Comparison of ENCODE assay signal across 16 cellular contexts in genomic region chr19:11657307-11657706, GRCh38.
A peak's percentile ranks its signal among the peaks of the same experiment; 100 is the strongest.
DNase-seq lines count a peak whose midpoint lies in the region.
"Had no signal": no experiment of that assay in that cellular context is flagged by ENCODE, and none has a peak within 500 bp of the region (broad histone marks: within the 10 kb centered on the region; RNA-seq: fewer than 3 reads in every experiment).

No MANE protein-coding gene starts in this region.

- intact Hi-C loops in posterior vena cava (cut with DNase I) = loop anchor here in 1 of 2 donors (1.0 to 5.0 kb wide), 2 partner anchors 21 to 550 kb away; no protein-coding TSS in a partner anchor

- DNase-seq in NCI-H345 (lab: John Stamatoyannopoulos, UW) = peak; percentile 5
- DNase-seq in NCI-H345 treated with DMSO at 0.1 percent for 48 hours (lab: John Stamatoyannopoulos, UW; ENCODE audit: unreplicated experiment) = no peak
- peak; percentile 63 for DNase-seq in NCI-H146 treated with DMSO at 0.1 percent for 48 hours (lab: John Stamatoyannopoulos, UW; ENCODE audit: unreplicated experiment)
- DNase-seq in RPMI8226 = peak; percentile 90
- peak; percentile 25 for DNase-seq in renal cortical epithelial cell (ENCODE audit: low read depth)
- no peak for DNase-seq in A172 (ENCODE audit: low spot score)
- DNase-seq in NCI-H526 treated with DMSO at 0.1 percent for 48 hours (lab: John Stamatoyannopoulos, UW) = no peak
- DNase-seq in posterior vena cava (ENCODE audit: low spot score) = no peak
- DNase-seq: activated CD4-positive, alpha-beta T cell treated with anti-CD3 and anti-CD28 coated beads, Interleukin-2, amount 50 U/mL, for 4 hours; activated naive CD8-positive, alpha-beta T cell treated with anti-CD3 and anti-CD28 coated beads, Interleukin-2, amount 10 ng/mL, durations not matched to agents 7 days and 5 days; cerebellar nuclear complex; foreskin melanocyte; GF-D8; hypothalamus; KBM-7; NCI-H446 treated with DMSO at 0.1 percent for 48 hours had no signal

Comparison
In these comparisons a context has a peak if more than half of its experiments do, and no peak if none do; other contexts are left out.
1. DNase-seq: peak in NCI-H345 (single experiment), NCI-H146 treated with DMSO at 0.1 percent for 48 hours (single experiment), RPMI8226 (single experiment) and renal cortical epithelial cell (single experiment); none in NCI-H345 treated with DMSO at 0.1 percent for 48 hours (single experiment), A172 (single experiment), NCI-H526 treated with DMSO at 0.1 percent for 48 hours (single experiment) and posterior vena cava (single experiment).